18 cellular contexts compared by ENCODE assay signal in genomic region chr6:41204156-41204555, GRCh38. TPM values are rescaled to one million over a fixed set of nuclear protein-coding genes. Genes with fewer than 3 reads are reported as not detected.
DNase-seq lines count a peak whose midpoint lies in the region; ATAC-seq and TF ChIP-seq lines count a peak whose summit lies in the region.
"Had no signal": no experiment of that assay in that cellular context is flagged by ENCODE, and none has a peak within 500 bp of the region (broad histone marks: within the 10 kb centered on the region; RNA-seq: fewer than 3 reads in every experiment).

No MANE protein-coding gene starts in this region.

- H3K36me3 ChIP-seq in GM23338 (ENCODE audit: insufficient read depth) (no peaks in the 10 kb centered on the region), sigmoid colon (no peaks in the 10 kb centered on the region)
- H3K36me3 ChIP-seq: BE2C, HAP-1 had no signal

- intact Hi-C loops in CD4-positive, alpha-beta T cell (cut with DNase I, micrococcal nuclease): no loop called here
- intact Hi-C loops in sigmoid colon (cut with DNase I): no loop called here

- no peaks in the 10 kb centered on the region for H3K27me3 ChIP-seq in CD4-positive, alpha-beta T cell (ENCODE audit: control insufficient read depth, insufficient read depth, low read length)
- no peaks in the 10 kb centered on the region for H3K27me3 ChIP-seq in GM23338 (ENCODE audit: insufficient read depth)
- no peaks in the 10 kb centered on the region for H3K27me3 ChIP-seq in sigmoid colon

- peak overlapping the region; percentile 81; the same call in 1 of the 2 replicates for H2AFZ ChIP-seq in GM23338

- POLR2A ChIA-PET in CD4-positive, alpha-beta T cell (lab: Charles Lee): interaction anchor here (0.7 kb wide), 1 partner anchor 132 kb away, joined by 3 read pairs; the partner anchor contains the start of gene OARD1

- peaks cover 3% of the 10 kb centered on the region for H3K9me3 Mint-ChIP-seq in CD4-positive, alpha-beta T cell
- H3K9me3 Mint-ChIP-seq in GM23338: peaks cover 2% of the 10 kb centered on the region; the same call in 2 of the 3 replicates
- no peaks in the 10 kb centered on the region for H3K9me3 Mint-ChIP-seq in effector memory CD8-positive, alpha-beta T cell
- H3K9me3 Mint-ChIP-seq in natural killer cell treated with Interleukin-12 subunit alpha and Interleukin-12 subunit beta and Interleukin-15 and Interleukin-18, amount 100 ng/mL, for 72 hours: peaks cover 4% of the 10 kb centered on the region

- CTCF ChIA-PET in CD4-positive, alpha-beta T cell (lab: Charles Lee): no interaction called here

- H3K4me2 ChIP-seq in GM23338: no peak overlapping the region

- ATAC-seq in CD4-positive, alpha-beta T cell (ENCODE audit: poor library complexity): no peak
- ATAC-seq in GM23338 (no peak), GM18517 (IDR thresholded peaks at IDR 0.05; ENCODE audit: unreplicated experiment) (no peak)
- ATAC-seq in effector memory CD8-positive, alpha-beta T cell (replicated peaks): no peak
- ATAC-seq in natural killer cell treated with Interleukin-12 subunit alpha and Interleukin-12 subunit beta and Interleukin-15 and Interleukin-18, amount 100 ng/mL, for 72 hours: no peak

- no peaks in the 10 kb centered on the region for H3K9me3 ChIP-seq in CD4-positive, alpha-beta T cell (ENCODE audit: control insufficient read depth, low read length)
- no peaks in the 10 kb centered on the region for H3K9me3 ChIP-seq in sigmoid colon
- H3K9me3 ChIP-seq: BE2C, HAP-1 had no signal

- H3K79me2 ChIP-seq in GM23338 (replicated peaks; ENCODE audit: insufficient read depth): no peaks in the 10 kb centered on the region

- H3K27me3 Mint-ChIP-seq in CD4-positive, alpha-beta T cell: no peaks in the 10 kb centered on the region
- peaks cover 6% of the 10 kb centered on the region for H3K27me3 Mint-ChIP-seq in GM23338 (ENCODE audit: insufficient read depth, low read depth, poor library complexity)
- no peaks in the 10 kb centered on the region for H3K27me3 Mint-ChIP-seq in effector memory CD8-positive, alpha-beta T cell
- H3K27me3 Mint-ChIP-seq in natural killer cell treated with Interleukin-12 subunit alpha and Interleukin-12 subunit beta and Interleukin-15 and Interleukin-18, amount 100 ng/mL, for 72 hours: no peaks in the 10 kb centered on the region
- H3K27me3 Mint-ChIP-seq: IgD-negative memory B cell had no signal

- peaks cover 13% of the 10 kb centered on the region; the same call in 1 of the 2 replicates for H3K4me1 ChIP-seq in GM23338 (ENCODE audit: insufficient read depth)
- no peaks in the 10 kb centered on the region for H3K4me1 ChIP-seq in sigmoid colon
- H3K4me1 ChIP-seq: BE2C, HAP-1 had no signal

- H3K4me1 Mint-ChIP-seq in CD4-positive, alpha-beta T cell (ENCODE audit: low read depth): peaks cover 48% of the 10 kb centered on the region
- peaks cover 19% of the 10 kb centered on the region for H3K4me1 Mint-ChIP-seq in GM23338
- peaks cover 43 to 47% of the 10 kb centered on the region in 2 donors for H3K4me1 Mint-ChIP-seq in effector memory CD8-positive, alpha-beta T cell (ENCODE audit: low read depth in 2 of 2)
- peaks cover 50 to 51% of the 10 kb centered on the region in 2 donors for H3K4me1 Mint-ChIP-seq in natural killer cell treated with Interleukin-12 subunit alpha and Interleukin-12 subunit beta and Interleukin-15 and Interleukin-18, amount 100 ng/mL, for 72 hours (ENCODE audit: low read depth in 2 of 2)

- no peaks in the 10 kb centered on the region for H3K9me2 ChIP-seq in GM23338 (ENCODE audit: insufficient read depth)

- no peak for TF ChIP-seq POLR2A in sigmoid colon (IDR thresholded peaks at IDR 0.05)

- DNase-seq in CD4-positive, alpha-beta T cell: no peak
- DNase-seq in GM23338 (ENCODE audit: low spot score): no peak
- DNase-seq in effector memory CD8-positive, alpha-beta T cell: no peak
- DNase-seq in natural killer cell treated with Interleukin-12 subunit alpha and Interleukin-12 subunit beta and Interleukin-15 and Interleukin-18, amount 100 ng/mL, for 72 hours (ENCODE audit: low spot score): no peak
- no peak for DNase-seq in putamen (ENCODE audit: low spot score)
- DNase-seq in sigmoid colon: no peak
- DNase-seq in NCI-H2107 (lab: John Stamatoyannopoulos, UW): no peak
- DNase-seq: BE2C, COR-L47, DMS153, DMS79 treated with DMSO at 0.1 percent for 48 hours, EL had no signal

- TF ChIP-seq CTCF in CD4-positive, alpha-beta T cell (IDR thresholded peaks at IDR 0.05): no peak
- no peak for TF ChIP-seq CTCF in GM23338 (conservative IDR thresholded peaks at IDR 0.05; ENCODE audit: low read depth in 2 of 2)
- TF ChIP-seq CTCF in sigmoid colon (IDR thresholded peaks at IDR 0.05): no peak

- H4K20me1 ChIP-seq in GM23338 (replicated peaks; ENCODE audit: insufficient read depth): no peaks in the 10 kb centered on the region

- H3K27ac Mint-ChIP-seq in CD4-positive, alpha-beta T cell: peak overlapping the region; percentile 100
- H3K27ac Mint-ChIP-seq in GM23338: no peak overlapping the region
- H3K27ac Mint-ChIP-seq in effector memory CD8-positive, alpha-beta T cell: peak overlapping the region; percentile 96 to 98
- peak overlapping the region; percentile 62 to 97 for H3K27ac Mint-ChIP-seq in natural killer cell treated with Interleukin-12 subunit alpha and Interleukin-12 subunit beta and Interleukin-15 and Interleukin-18, amount 100 ng/mL, for 72 hours

- WGBS in sigmoid colon, 2 donors: 89 to 90% methylated on average over 1 of the region's 1 CpG

- H3K36me3 Mint-ChIP-seq in CD4-positive, alpha-beta T cell (ENCODE audit: low read depth): no peaks in the 10 kb centered on the region
- H3K36me3 Mint-ChIP-seq in GM23338 (ENCODE audit: low read depth): no peaks in the 10 kb centered on the region
- H3K36me3 Mint-ChIP-seq in effector memory CD8-positive, alpha-beta T cell (ENCODE audit: insufficient read depth): peaks cover 11% of the 10 kb centered on the region
- no peaks in the 10 kb centered on the region for H3K36me3 Mint-ChIP-seq in natural killer cell treated with Interleukin-12 subunit alpha and Interleukin-12 subunit beta and Interleukin-15 and Interleukin-18, amount 100 ng/mL, for 72 hours

- H3F3A ChIP-seq in GM23338 (replicated peaks; ENCODE audit: low read depth): no peaks in the 10 kb centered on the region

- no peak overlapping the region for H3K27ac ChIP-seq in CD4-positive, alpha-beta T cell (ENCODE audit: low read depth, low read length)
- no peak overlapping the region for H3K27ac ChIP-seq in GM23338 (ENCODE audit: low read depth)
- no peak overlapping the region for H3K27ac ChIP-seq in sigmoid colon
- H3K27ac ChIP-seq: C4-2B had no signal

- no peak overlapping the region for H3K4me3 Mint-ChIP-seq in CD4-positive, alpha-beta T cell
- no peak overlapping the region for H3K4me3 Mint-ChIP-seq in GM23338
- H3K4me3 Mint-ChIP-seq in effector memory CD8-positive, alpha-beta T cell: no peak overlapping the region
- H3K4me3 Mint-ChIP-seq in natural killer cell treated with Interleukin-12 subunit alpha and Interleukin-12 subunit beta and Interleukin-15 and Interleukin-18, amount 100 ng/mL, for 72 hours: no peak overlapping the region
- H3K4me3 Mint-ChIP-seq: IgD-negative memory B cell had no signal

- no peak overlapping the region for H3K4me3 ChIP-seq in GM23338
- H3K4me3 ChIP-seq in sigmoid colon: no peak overlapping the region
- H3K4me3 ChIP-seq: HAP-1 had no signal

- TF ChIP-seq EP300 in sigmoid colon (IDR thresholded peaks at IDR 0.05): no peak

TF ChIP-seq in GM23338, 12 proteins besides CTCF, POLR2A, EP300 and RAD21 (continues in another document):
- TF ChIP-seq JUNB (IDR thresholded peaks at IDR 0.05; ENCODE audit: unreplicated experiment) (no peak), ETS1 (IDR thresholded peaks at IDR 0.05) (no peak), ZNF331 (CRISPR knock-in tag; IDR thresholded peaks at IDR 0.05; ENCODE audit: low read depth) (no peak)

RNA-seq across cellular contexts. Expression of gene TREML2, which starts 3.2 kb away (rescaled TPM):
- under 1 TPM; 0.78 to 0.91 TPM for total RNA-seq in CD4-positive, alpha-beta T cell
- total RNA-seq in GM23338 (2014; rRNA removed; shearing (Covaris generic)): 0.07 TPM in 1 of 2 replicates, not detected in the other
- polyA plus RNA-seq in GM23338 (2016; fragmentation: Nextera tagmentation; extraction: Ambion mirVana): 0.19 TPM in 1 of 2 replicates, not detected in the other
- 1 to 10 TPM; 1.5 to 8.1 TPM for total RNA-seq in natural killer cell treated with Interleukin-12 subunit alpha and Interleukin-12 subunit beta and Interleukin-15 and Interleukin-18, amount 100 ng/mL, for 72 hours
- total RNA-seq in sigmoid colon: not detected
- 1 to 10 TPM in 1 of 3 donors, not detected in 2; 3.7 TPM for polyA plus RNA-seq in sigmoid colon
- total RNA-seq: HT1080 had no signal

RNA-seq across cellular contexts. Expression of gene TREML4, which starts 24.0 kb away (rescaled TPM):
- total RNA-seq in CD4-positive, alpha-beta T cell: not detected
- not detected in 2 replicates for total RNA-seq in GM23338 (2014; rRNA removed; shearing (Covaris generic))
- polyA plus RNA-seq in GM23338 (2016; fragmentation: Nextera tagmentation; extraction: Ambion mirVana) (not detected in 2 replicates), sigmoid colon (under 1 TPM in 1 of 3 donors, not detected in 2; 0.22 TPM)
- total RNA-seq in natural killer cell treated with Interleukin-12 subunit alpha and Interleukin-12 subunit beta and Interleukin-15 and Interleukin-18, amount 100 ng/mL, for 72 hours: not detected
- total RNA-seq in sigmoid colon: not detected
- total RNA-seq: H1, HT1080 had no signal
- polyA plus RNA-seq: H1 had no signal

RNA-seq across cellular contexts. Expression of gene TREM2, which starts 41.2 kb away (rescaled TPM):
- total RNA-seq in CD4-positive, alpha-beta T cell: not detected
- not detected in 2 replicates for total RNA-seq in GM23338 (2014; rRNA removed; shearing (Covaris generic))
- polyA plus RNA-seq in GM23338 (2016; fragmentation: Nextera tagmentation; extraction: Ambion mirVana) (not detected in 2 replicates), sigmoid colon (1 to 10 TPM in 2 of 3 donors, under 1 TPM in 1; 0.83 to 7.4 (median 4.2) TPM)
- not detected for total RNA-seq in natural killer cell treated with Interleukin-12 subunit alpha and Interleukin-12 subunit beta and Interleukin-15 and Interleukin-18, amount 100 ng/mL, for 72 hours
- 1 to 10 TPM in 3 of 4 donors, not detected in 1; 1.6 to 3.6 (median 3.3) TPM for total RNA-seq in sigmoid colon
- total RNA-seq: H1 had no signal
- polyA plus RNA-seq: IgD-negative memory B cell had no signal

RNA-seq across cellular contexts. Expression of gene TREML1, which starts 50.0 kb away (rescaled TPM):
- total RNA-seq in CD4-positive, alpha-beta T cell: not detected
- total RNA-seq in GM23338 (2014; rRNA removed; shearing (Covaris generic)): not detected in 2 replicates
- not detected in 2 replicates for polyA plus RNA-seq in GM23338 (2016; fragmentation: Nextera tagmentation; extraction: Ambion mirVana)
- not detected for total RNA-seq in natural killer cell treated with Interleukin-12 subunit alpha and Interleukin-12 subunit beta and Interleukin-15 and Interleukin-18, amount 100 ng/mL, for 72 hours
- total RNA-seq in sigmoid colon: 1 to 10 TPM in 1 of 4 donors, not detected in 3; 3.3 TPM
- polyA plus RNA-seq in sigmoid colon: under 1 TPM in 1 of 3 donors, not detected in 2; 0.48 TPM
- total RNA-seq: H1, HT1080 had no signal
